In genomic region chr9:79383096-79383495, GRCh38 we compare ENCODE assay signal across 19 cellular contexts.
"Had no signal": no experiment of that assay in that cellular context is flagged by ENCODE, and none has a peak within 500 bp of the region (broad histone marks: within the 10 kb centered on the region; RNA-seq: fewer than 3 reads in every experiment).

No MANE protein-coding gene starts in this region.

- H3K27ac ChIP-seq: ascending aorta, gastrocnemius medialis, spleen, tibial nerve had no signal

- H3K4me1 ChIP-seq: ascending aorta, gastrocnemius medialis, spleen, tibial nerve had no signal

- H3K27me3 ChIP-seq: ascending aorta, gastrocnemius medialis, spleen, tibial nerve had no signal

- DNase-seq: activated CD4-positive, alpha-beta T cell treated with anti-CD3 and anti-CD28 coated beads for 4 hours; activated CD4-positive, alpha-beta T cell treated with anti-CD3 and anti-CD28 coated beads, Interleukin-2, amount 50 U/mL, for 48 hours; activated CD8-positive, alpha-beta memory T cell treated with anti-CD3 and anti-CD28 coated beads, Interleukin-2, amount 50 U/mL, for 4 hours; activated effector memory CD4-positive, alpha-beta T cell treated with anti-CD3 and anti-CD28 coated beads, Interleukin-2, amount 50 U/mL, for 16 hours; activated naive CD8-positive, alpha-beta T cell treated with anti-CD3 and anti-CD28 coated beads, Interleukin-2, amount 10 ng/mL, durations not matched to agents 7 days and 5 days; activated T-cell treated with anti-CD3 and anti-CD28 coated beads, Interleukin-2, amount 50 U/mL, for 1 hour; caudate nucleus; gastrocnemius medialis; glutamatergic neuron; left cardiac atrium; left ventricle myocardium superior; posterior cingulate gyrus; right cardiac atrium; spleen; stimulated activated naive CD4-positive, alpha-beta T cell treated with Interleukin-2 at 50 U/mL for 16 hours; T-helper 1 cell had no signal

- H3K4me3 ChIP-seq: ascending aorta, gastrocnemius medialis, spleen, tibial nerve had no signal

- H3K36me3 ChIP-seq: ascending aorta, gastrocnemius medialis, spleen, tibial nerve had no signal

- ATAC-seq: gastrocnemius medialis; left cardiac atrium; left ventricle myocardium superior; natural killer cell treated with Interleukin-12 subunit alpha and Interleukin-12 subunit beta and Interleukin-15 and Interleukin-18, amount 100 ng/mL, for 72 hours; right cardiac atrium had no signal

- H3K9me3 ChIP-seq: ascending aorta, gastrocnemius medialis had no signal
